In the genomic region with DNA sequence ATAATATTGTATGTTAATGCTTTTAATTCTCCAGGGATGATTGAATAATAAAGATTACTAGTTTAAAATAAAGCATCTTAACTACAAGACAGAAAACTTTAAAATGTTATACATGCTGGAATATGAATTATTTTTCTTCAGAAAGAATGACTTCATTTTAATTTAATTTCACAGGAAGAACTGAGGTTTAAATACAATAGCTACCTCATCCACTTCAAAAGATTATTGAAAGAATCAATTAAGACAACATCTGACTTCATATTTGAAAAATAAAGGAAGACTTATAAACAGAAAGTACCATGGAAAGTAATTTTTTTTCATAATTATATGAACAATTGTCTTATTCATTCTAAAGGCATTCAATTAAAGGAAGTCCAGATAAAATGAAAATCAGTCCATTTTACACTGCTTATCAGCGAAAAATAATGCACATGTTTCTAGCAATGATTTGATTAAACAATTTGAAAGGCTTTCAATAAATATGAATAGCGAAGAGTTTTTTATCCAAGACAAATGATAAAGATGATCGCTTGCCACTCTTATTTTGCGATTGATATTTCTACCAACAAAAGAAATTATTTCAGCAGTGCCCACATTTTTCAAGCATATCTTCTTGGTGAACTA, we compare ENCODE assay signal across 8 cellular contexts.
"Had no signal": no experiment of that assay in that cellular context is flagged by ENCODE, and none has a peak within 500 bp of the region (broad histone marks: within the 10 kb centered on the region; RNA-seq: fewer than 3 reads in every experiment).

No MANE protein-coding gene starts in this region.

- H3K27me3 Mint-ChIP-seq: IgD-negative memory B cell had no signal

- H3K27ac ChIP-seq: HL-60 had no signal

- DNase-seq: IMR-90, KBM-7, KG1 had no signal

- H3K27ac Mint-ChIP-seq: IgD-negative memory B cell had no signal

- H3K4me3 ChIP-seq: K562 had no signal

- ATAC-seq: HepG2, K562 had no signal

- FAIRE-seq: HepG2, HTR-8/SVneo, K562 had no signal

- H3K4me1 Mint-ChIP-seq: IgD-negative memory B cell had no signal

- H3K36me3 Mint-ChIP-seq: IgD-negative memory B cell had no signal

- H3K4me3 Mint-ChIP-seq: IgD-negative memory B cell had no signal
